8 cellular contexts compared by ENCODE assay signal in the genomic region with DNA sequence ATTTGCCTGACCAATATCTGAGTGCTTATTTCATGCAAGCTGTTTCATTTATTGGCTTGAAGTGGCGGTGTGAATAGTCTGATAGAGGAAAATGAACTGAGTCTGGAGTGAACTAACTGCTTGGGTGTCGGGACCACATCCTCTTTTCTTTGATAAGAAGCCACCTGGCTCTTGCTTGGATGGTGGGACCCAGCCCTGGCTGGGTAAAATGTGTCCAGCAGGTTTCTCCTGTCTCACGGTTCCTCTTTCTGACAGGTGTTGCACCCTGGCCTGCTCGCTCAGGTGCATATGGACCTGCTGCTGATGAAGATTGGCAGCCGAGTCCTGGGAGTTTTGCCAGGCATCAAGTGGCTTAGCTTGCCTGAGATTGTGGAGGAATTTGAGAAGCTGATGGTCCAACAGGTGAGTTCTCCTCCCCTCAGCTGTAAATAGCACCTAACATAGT. TPM values are rescaled to one million over a fixed set of nuclear protein-coding genes. Genes with fewer than 3 reads are reported as not detected.
DNase-seq lines count a peak whose midpoint lies in the region; ATAC-seq, FAIRE-seq and TF ChIP-seq lines count a peak whose summit lies in the region.

No MANE protein-coding gene starts in this region.

- H3K27ac ChIP-seq in keratinocyte (ENCODE audit: control insufficient read depth, insufficient read depth, low read length) (no peak overlapping the region), SJCRH30 (no peak overlapping the region)

- peak overlapping the region; percentile 78 for H3K4me3 Mint-ChIP-seq in Calu3 (ENCODE audit: low read depth, unreplicated experiment)

- H3K4me2 ChIP-seq in keratinocyte (ENCODE audit: control insufficient read depth, extremely low read depth, insufficient read depth, low read depth, low read length) = peak overlapping the region; percentile 83

- H2AFZ ChIP-seq in keratinocyte (ENCODE audit: control insufficient read depth, low read length) = no peak overlapping the region

- peak; percentile 23 for ATAC-seq in GM21423 (IDR thresholded peaks at IDR 0.05; ENCODE audit: unreplicated experiment)
- no peak for ATAC-seq in HG02970 (IDR thresholded peaks at IDR 0.05; ENCODE audit: low FRiP score, unreplicated experiment)

- H3K36me3 Mint-ChIP-seq in Calu3 (ENCODE audit: insufficient read depth, unreplicated experiment) = peaks cover 22% of the 10 kb centered on the region

- dilution Hi-C loops in keratinocyte (cut with MboI; ENCODE audit: extremely low pct_ligation_motif_present, low sequenced_read_pairs) = no loop called here

- H3K36me3 ChIP-seq in keratinocyte (ENCODE audit: control insufficient read depth in 2 of 2, extremely low read depth in 1 of 2, insufficient read depth in 2 of 2, low read length in 2 of 2) (peaks cover 3 to 7% of the 10 kb centered on the region in 2 experiments), SJCRH30 (no peaks in the 10 kb centered on the region)

- peaks cover 11% of the 10 kb centered on the region for H3K4me1 Mint-ChIP-seq in Calu3 (ENCODE audit: low read depth, unreplicated experiment)

- intact Hi-C loops in Calu3 (cut with micrococcal nuclease; ENCODE audit: unreplicated experiment) = loop anchor here (5.0 kb wide), 1 partner anchor 338 kb away; a partner anchor contains a TSS

- no peak overlapping the region for H3K9ac ChIP-seq in keratinocyte (ENCODE audit: control insufficient read depth, extremely low read depth, insufficient read depth, low read length)

- no peak overlapping the region for H3K4me3 ChIP-seq in keratinocyte (ENCODE audit: control insufficient read depth in 2 of 3, extremely low read depth in 1 of 3, insufficient read depth in 2 of 3, low read depth in 1 of 3, low read length in 3 of 3)
- H3K4me3 ChIP-seq in SJCRH30 = no peak overlapping the region

- FAIRE-seq in keratinocyte (lab: Jason Lieb, UNC) = no peak

- CTCF ChIA-PET in Calu3 (lab: Charles Lee) = interaction anchor here (0.7 to 1.7 kb wide), 3 partner anchors 18 to 614 kb away, joined by 3 to 4 read pairs (median 4); no protein-coding TSS in a partner anchor

- TF ChIP-seq CTCF in Calu3 (IDR thresholded peaks at IDR 0.05; ENCODE audit: unreplicated experiment) (no peak), keratinocyte (optimal IDR thresholded peaks at IDR 0.05 in 1 of 3, IDR thresholded peaks at IDR 0.05 in 1 of 3, conservative IDR thresholded peaks at IDR 0.05 in 1 of 3; ENCODE audit: extremely low read depth in 1 of 3, insufficient read depth in 2 of 3, low read length in 3 of 3) (no peak)

- H3K79me2 ChIP-seq in keratinocyte (ENCODE audit: control insufficient read depth, insufficient read depth, low read length) = no peaks in the 10 kb centered on the region

- H3K27me3 ChIP-seq in keratinocyte (ENCODE audit: control insufficient read depth, extremely low read depth, insufficient read depth, low read length) = no peaks in the 10 kb centered on the region
- H3K27me3 ChIP-seq in SJCRH30 = no peaks in the 10 kb centered on the region

- H3K27me3 Mint-ChIP-seq in Calu3 (ENCODE audit: unreplicated experiment) = no peaks in the 10 kb centered on the region

- H3K9me3 Mint-ChIP-seq in Calu3 (ENCODE audit: low read depth, unreplicated experiment) = no peaks in the 10 kb centered on the region

- H3K4me1 ChIP-seq in keratinocyte (ENCODE audit: control insufficient read depth, extremely low read depth, insufficient read depth, low read length) (peaks cover 16% of the 10 kb centered on the region), SJCRH30 (peaks cover 3% of the 10 kb centered on the region; the same call in 1 of the 2 replicates)

- H3K27ac Mint-ChIP-seq in Calu3 (ENCODE audit: unreplicated experiment) = no peak overlapping the region

- no peaks in the 10 kb centered on the region for H3K9me1 ChIP-seq in keratinocyte (ENCODE audit: control insufficient read depth, extremely low read depth, insufficient read depth, low read length)

- no TSS peak for BruUV-seq in Calu3 (replicated peaks; lab: Mats Ljungman, UMichigan)

- H4K20me1 ChIP-seq in keratinocyte (ENCODE audit: control insufficient read depth, extremely low read depth, insufficient read depth, low read length) = no peaks in the 10 kb centered on the region

- H3K9me3 ChIP-seq in keratinocyte (ENCODE audit: control insufficient read depth, low read depth, low read length) = no peaks in the 10 kb centered on the region
- no peaks in the 10 kb centered on the region for H3K9me3 ChIP-seq in SJCRH30 (replicated peaks)

- DNase-seq in Calu3 (no peak), NCI-H69 (lab: John Stamatoyannopoulos, UW) (peak; percentile 33), keratinocyte (ENCODE audit: low read depth, low spot score) (no peak), epidermal melanocyte (ENCODE audit: insufficient read length, low spot score) (no peak), DMS153 treated with DMSO at 0.1 percent for 48 hours (lab: John Stamatoyannopoulos, UW; ENCODE audit: unreplicated experiment) (no peak), SJCRH30 (no peak)

RNA-seq across cellular contexts. Expression of a gene that starts 1.6 kb away (rescaled TPM):
- 12.6 and 13.1 TPM in 2 replicates for total RNA-seq in Calu3 (2022)
- 9.4 to 13.0 TPM (median 9.5 TPM) in 3 replicates for polyA plus RNA-seq in keratinocyte
- polyA plus RNA-seq in keratinocyte (2011; ENCODE audit: low read depth) = 7.4 TPM
- 8.2 and 9.2 TPM in 2 replicates for polyA plus RNA-seq in keratinocyte (2011; cell fraction: cytosol; rRNA removed)
- 9.9 and 10.2 TPM in 2 replicates for polyA plus RNA-seq in keratinocyte (2011; cell fraction: nucleus; rRNA removed)
- polyA plus RNA-seq in keratinocyte (2012; ENCODE audit: low replicate concordance) = 14.9 and 15.6 TPM in 2 replicates
- 8.1 to 18.6 TPM (median 12.9 TPM) in 3 replicates for polyA minus RNA-seq in keratinocyte
- polyA minus RNA-seq in keratinocyte (2011; cell fraction: cytosol; rRNA and poly(A)+ RNA removed) = 11.3 TPM
- polyA minus RNA-seq in keratinocyte (2011; cell fraction: nucleus; rRNA and poly(A)+ RNA removed) = 5.9 and 6.3 TPM in 2 replicates
- 16.1 and 17.3 TPM in 2 replicates for total RNA-seq in SJCRH30 (2014; rRNA removed; shearing (Covaris generic))

RNA-seq across cellular contexts. Expression of a gene that starts 22.1 kb away (rescaled TPM):
- 128 and 132 TPM in 2 replicates for total RNA-seq in Calu3 (2022)
- polyA plus RNA-seq in keratinocyte = 338 to 495 TPM (median 379 TPM) in 3 replicates
- polyA plus RNA-seq in keratinocyte (2011; ENCODE audit: low read depth) = 63.9 TPM
- 236 and 305 TPM in 2 replicates for polyA plus RNA-seq in keratinocyte (2011; cell fraction: cytosol; rRNA removed)
- polyA plus RNA-seq in keratinocyte (2011; cell fraction: nucleus; rRNA removed) = 101 and 194 TPM in 2 replicates
- polyA plus RNA-seq in keratinocyte (2012; ENCODE audit: low replicate concordance) = 209 and 336 TPM in 2 replicates
- polyA minus RNA-seq in keratinocyte = 52.8 to 96.1 TPM (median 58.3 TPM) in 3 replicates
- 112 TPM for polyA minus RNA-seq in keratinocyte (2011; cell fraction: cytosol; rRNA and poly(A)+ RNA removed)
- 14.7 and 17.1 TPM in 2 replicates for polyA minus RNA-seq in keratinocyte (2011; cell fraction: nucleus; rRNA and poly(A)+ RNA removed)
- total RNA-seq in SJCRH30 (2014; rRNA removed; shearing (Covaris generic)) = 158 and 204 TPM in 2 replicates

RNA-seq across cellular contexts. Expression of a gene that starts 33.8 kb away (rescaled TPM):
- total RNA-seq in Calu3 (2022) = not detected in 2 replicates
- polyA plus RNA-seq in keratinocyte = 0.95 to 5.1 TPM (median 1.8 TPM) in 3 replicates
- polyA plus RNA-seq in keratinocyte (2011; ENCODE audit: low read depth) = not detected
- 2.5 and 2.8 TPM in 2 replicates for polyA plus RNA-seq in keratinocyte (2011; cell fraction: cytosol; rRNA removed)
- 2.8 and 4.3 TPM in 2 replicates for polyA plus RNA-seq in keratinocyte (2011; cell fraction: nucleus; rRNA removed)
- polyA plus RNA-seq in keratinocyte (2012; ENCODE audit: low replicate concordance) = 0.07 and 4.7 TPM in 2 replicates
- polyA minus RNA-seq in keratinocyte = 2.8 to 4.1 TPM (median 3.6 TPM) in 3 replicates
- 3.8 TPM for polyA minus RNA-seq in keratinocyte (2011; cell fraction: cytosol; rRNA and poly(A)+ RNA removed)
- 2.0 and 2.4 TPM in 2 replicates for polyA minus RNA-seq in keratinocyte (2011; cell fraction: nucleus; rRNA and poly(A)+ RNA removed)
- 9.2 and 10.7 TPM in 2 replicates for total RNA-seq in SJCRH30 (2014; rRNA removed; shearing (Covaris generic))
